In genomic region chr2:43347751-43348150, GRCh38 we compare ENCODE assay signal across 18 cellular contexts.
DNase-seq lines count a peak whose midpoint lies in the region; ATAC-seq, FAIRE-seq and TF ChIP-seq lines count a peak whose summit lies in the region.
"Had no signal": no experiment of that assay in that cellular context is flagged by ENCODE, and none has a peak within 500 bp of the region (broad histone marks: within the 10 kb centered on the region; RNA-seq: fewer than 3 reads in every experiment).

No MANE protein-coding gene starts in this region.

- intact Hi-C loops in heart left ventricle (cut with DNase I) (loop anchor here in 3 of 10 donors (5.0 to 10.0 kb wide), 3 partner anchors 57 to 117 kb away; no protein-coding TSS in a partner anchor), left cardiac atrium (cut with DNase I) (no loop called here), kidney (cut with DNase I) (no loop called here), gastrocnemius medialis (cut with DNase I; ENCODE audit: low total_unique reads) (loop anchor here (5.0 kb wide), 1 partner anchor 115 kb away; no protein-coding TSS in a partner anchor), aorta (cut with DNase I) (no loop called here)

- H3K9me3 ChIP-seq in heart left ventricle (no peaks in the 10 kb centered on the region), kidney (ENCODE audit: control insufficient read depth in 1 of 2, low read length in 2 of 2) (no peaks in the 10 kb centered on the region), gastrocnemius medialis (no peaks in the 10 kb centered on the region), aorta (ENCODE audit: control insufficient read depth, low read length) (no peaks in the 10 kb centered on the region)
- H3K9me3 ChIP-seq: BLaER1 treated with 17β-estradiol and CSF1 and Interleukin-3, amounts not matched to agents 10 nM and 100 nM; SJSA1 had no signal

- H3K4me3 ChIP-seq in heart left ventricle (no peak overlapping the region), kidney (ENCODE audit: low read length in 2 of 2) (no peak overlapping the region), gastrocnemius medialis (no peak overlapping the region), aorta (ENCODE audit: low read length in 2 of 2) (no peak overlapping the region)
- H3K4me3 ChIP-seq: BLaER1 treated with 17β-estradiol and CSF1 and Interleukin-3, amounts not matched to agents 10 nM and 100 nM; SJSA1 had no signal

- TF ChIP-seq CTCF in heart left ventricle (IDR thresholded peaks at IDR 0.05) (no peak), kidney (IDR thresholded peaks at IDR 0.05; ENCODE audit: borderline replicate concordance, extremely low read depth, insufficient read depth) (no peak), gastrocnemius medialis (IDR thresholded peaks at IDR 0.05 in 4 of 5, conservative IDR thresholded peaks at IDR 0.05 in 1 of 5) (no peak)

- no peak for FAIRE-seq in kidney (lab: Jason Lieb, UNC)
- FAIRE-seq: A204.1, endometrium, H1 had no signal

- in situ Hi-C loops in gastrocnemius medialis (cut with MboI; ENCODE audit: low sequenced_read_pairs in 4 of 4) = no loop called here

- TF ChIP-seq POLR2A in heart left ventricle (IDR thresholded peaks at IDR 0.05) = no peak
- TF ChIP-seq POLR2A in gastrocnemius medialis (IDR thresholded peaks at IDR 0.05) = no peak

- H3K27ac ChIP-seq in heart left ventricle (peak overlapping the region in 9 of 12 donors; percentile 17 to 88 (median 85)), kidney (ENCODE audit: low read depth in 2 of 2, low read length in 2 of 2) (peak overlapping the region; percentile 61 to 79), gastrocnemius medialis (peak overlapping the region; percentile 81 to 88 (median 86)), aorta (ENCODE audit: low read depth in 1 of 2, low read length in 2 of 2) (peak overlapping the region; percentile 82 to 83)
- H3K27ac ChIP-seq: BLaER1 treated with 17β-estradiol and CSF1 and Interleukin-3, amounts not matched to agents 10 nM and 100 nM; foreskin keratinocyte; SJSA1 had no signal

- ATAC-seq in heart left ventricle = no peak
- no peak for ATAC-seq in left cardiac atrium
- ATAC-seq in gastrocnemius medialis = no peak
- ATAC-seq in aorta (ENCODE audit: low FRiP score) = no peak
- no peak for ATAC-seq in GM18511 (IDR thresholded peaks at IDR 0.05; ENCODE audit: unreplicated experiment)
- ATAC-seq: activated CD4-positive, CD25-positive, alpha-beta regulatory T cell treated with anti-CD3 and anti-CD28 coated beads, Interleukin-2, amount 50 U/mL, for 24 hours; foreskin keratinocyte had no signal

- no peaks in the 10 kb centered on the region for H3K27me3 ChIP-seq in heart left ventricle
- H3K27me3 ChIP-seq in gastrocnemius medialis = no peaks in the 10 kb centered on the region
- no peaks in the 10 kb centered on the region for H3K27me3 ChIP-seq in aorta (ENCODE audit: control insufficient read depth in 1 of 2, insufficient read depth in 2 of 2, low read length in 1 of 2)
- H3K27me3 ChIP-seq: BLaER1 treated with 17β-estradiol and CSF1 and Interleukin-3, amounts not matched to agents 10 nM and 100 nM; foreskin keratinocyte; SJSA1 had no signal

- DNase-seq in heart left ventricle (peak in 1 of 5 donors; percentile 1), left cardiac atrium (no peak), kidney (no peak), gastrocnemius medialis (no peak), aorta (no peak), EL (no peak), SHP77 (lab: John Stamatoyannopoulos, UW) (no peak)
- DNase-seq: activated CD8-positive, alpha-beta memory T cell treated with anti-CD3 and anti-CD28 coated beads for 24 hours; foreskin keratinocyte; NCI-H526; T-helper 9 cell had no signal

- peaks cover 17 to 85% (median 66%) of the 10 kb centered on the region in 12 donors for H3K4me1 ChIP-seq in heart left ventricle
- peaks cover 55 to 56% of the 10 kb centered on the region in 2 donors for H3K4me1 ChIP-seq in kidney (ENCODE audit: control insufficient read depth in 1 of 2, insufficient read depth in 1 of 2, low read depth in 1 of 2, low read length in 2 of 2)
- peaks cover 63 to 73% of the 10 kb centered on the region in 2 donors for H3K4me1 ChIP-seq in gastrocnemius medialis
- H3K4me1 ChIP-seq in aorta (ENCODE audit: control insufficient read depth in 1 of 2, insufficient read depth in 2 of 2, low read length in 2 of 2) = peaks cover 6 to 15% of the 10 kb centered on the region in 2 donors
- H3K4me1 ChIP-seq: foreskin keratinocyte had no signal

- peaks cover 0 to 6% (median 0%) of the 10 kb centered on the region in 9 donors for H3K36me3 ChIP-seq in heart left ventricle
- no peaks in the 10 kb centered on the region for H3K36me3 ChIP-seq in kidney (ENCODE audit: control insufficient read depth in 1 of 2, insufficient read depth in 2 of 2, low read length in 2 of 2)
- no peaks in the 10 kb centered on the region for H3K36me3 ChIP-seq in gastrocnemius medialis
- no peaks in the 10 kb centered on the region for H3K36me3 ChIP-seq in aorta (ENCODE audit: control insufficient read depth in 1 of 2, insufficient read depth in 2 of 2, low read length in 1 of 2)
- H3K36me3 ChIP-seq: SJSA1 had no signal

- H3K9ac ChIP-seq in kidney (ENCODE audit: low read length in 2 of 2) = no peak overlapping the region
- H3K9ac ChIP-seq: BLaER1 treated with 17β-estradiol and CSF1 and Interleukin-3, amounts not matched to agents 10 nM and 100 nM had no signal

- 63 to 67% (median 64%) methylated on average over 4 of the region's 4 CpGs for WGBS in heart left ventricle, 4 donors
- WGBS in aorta, 2 donors = 17 to 29% methylated on average over 4 of the region's 4 CpGs
